In genomic region chr7:46281071-46281470, GRCh38 we compare ENCODE assay signal across 22 cellular contexts.
DNase-seq lines count a peak whose midpoint lies in the region; ATAC-seq and TF ChIP-seq lines count a peak whose summit lies in the region.
"Had no signal": no experiment of that assay in that cellular context is flagged by ENCODE, and none has a peak within 500 bp of the region (broad histone marks: within the 10 kb centered on the region; RNA-seq: fewer than 3 reads in every experiment).

No MANE protein-coding gene starts in this region.

- no peak overlapping the region for H3K14ac ChIP-seq in neuronal stem cell (ENCODE audit: low read length)

- CTCF ChIA-PET in PC-3 (lab: Charles Lee): no interaction called here

- peak overlapping the region; percentile 48 for H3K4me2 ChIP-seq in PC-3 (ENCODE audit: low read length)
- no peak overlapping the region for H3K4me2 ChIP-seq in neuronal stem cell (ENCODE audit: insufficient read depth, low read length, poor library complexity, severe bottlenecking)

- 0 out of 2 replicates have a peak, but pooled peaks have one; percentile 42 for ATAC-seq in PC-3
- ATAC-seq: activated naive CD4-positive, alpha-beta T cell treated with anti-CD3 and anti-CD28 coated beads, Interleukin-2, amount 50 U/mL, for 72 hours; activated T-helper 17 cell treated with anti-CD3 and anti-CD28 coated beads, Interleukin-2, amount 50 U/mL, for 72 hours; naive thymus-derived CD4-positive, alpha-beta T cell; SK-N-SH treated with all-trans-retinoic acid at 6 μM for 48 hours had no signal

- H3K4ac ChIP-seq in neuronal stem cell (ENCODE audit: low read length): no peak overlapping the region

- H2BK15ac ChIP-seq in neuronal stem cell (ENCODE audit: low read length): no peak overlapping the region

- DNase-seq in DMS53 treated with DMSO at 0.1 percent for 48 hours (lab: John Stamatoyannopoulos, UW; ENCODE audit: unreplicated experiment) (peak; percentile 73), PC-3 (peak; percentile 65), esophagus squamous epithelium (lab: John Stamatoyannopoulos, UW) (no peak), neuronal stem cell (ENCODE audit: low spot score) (no peak), NCI-H526 (lab: John Stamatoyannopoulos, UW) (no peak), NCI-H510A treated with DMSO at 0.1 percent for 48 hours (lab: John Stamatoyannopoulos, UW) (no peak)
- no peak for DNase-seq in stimulated activated CD4-positive, alpha-beta T cell treated with anti-CD3 and anti-CD28 coated beads, Interleukin-4, amount 100 ng/mL, for 24 hours
- DNase-seq: activated CD4-positive, alpha-beta T cell treated with anti-CD3 and anti-CD28 coated beads, Interleukin-2, amount 50 U/mL, for 4 hours; activated CD8-positive, alpha-beta memory T cell treated with anti-CD3 and anti-CD28 coated beads, Interleukin-2, amount 50 U/mL, for 4 hours; CD4-positive, alpha-beta T cell; DMS79; effector CD8-positive, alpha-beta T cell; MM.1S; naive thymus-derived CD4-positive, alpha-beta T cell; NCI-H146; NCI-H524 treated with DMSO at 0.1 percent for 48 hours; RPMI8226 had no signal

- H4K8ac ChIP-seq in neuronal stem cell (ENCODE audit: low read depth, low read length): no peak overlapping the region

- H3K79me1 ChIP-seq in neuronal stem cell (ENCODE audit: low read depth, low read length): no peaks in the 10 kb centered on the region

- no peak overlapping the region for H4K91ac ChIP-seq in neuronal stem cell (ENCODE audit: low read depth, low read length, poor library complexity)

- H3K27ac ChIP-seq in PC-3 (ENCODE audit: low read length) (0 out of 2 replicates have a peak overlapping the region, but pooled peaks have one; percentile 12), esophagus squamous epithelium (peak overlapping the region in 3 of 4 donors; percentile 43 to 62 (median 43)), neuronal stem cell (replicated peaks; ENCODE audit: low read length) (peak overlapping the region; percentile 81)
- H3K27ac ChIP-seq: right atrium auricular region, vagina had no signal

- no peak overlapping the region for H3K18ac ChIP-seq in neuronal stem cell (ENCODE audit: low read length)

- intact Hi-C loops in PC-3 (cut with micrococcal nuclease): no loop called here
- intact Hi-C loops in esophagus squamous epithelium (cut with DNase I): no loop called here

- no peaks in the 10 kb centered on the region for H4K20me1 ChIP-seq in PC-3 (ENCODE audit: low read length)

- no peaks in the 10 kb centered on the region for H3K79me2 ChIP-seq in PC-3 (ENCODE audit: low read length)

- no peaks in the 10 kb centered on the region for H3F3A ChIP-seq in PC-3 (ENCODE audit: low read length, unreplicated experiment)

- POLR2A ChIA-PET in PC-3 (lab: Charles Lee; ENCODE audit: unreplicated experiment): no interaction called here

- H2AK5ac ChIP-seq in neuronal stem cell (ENCODE audit: low read depth, low read length): no peak overlapping the region

- no peaks in the 10 kb centered on the region for H3K9me2 ChIP-seq in PC-3 (replicated peaks; ENCODE audit: low read length)

- no peak for TF ChIP-seq POLR2A in esophagus squamous epithelium (IDR thresholded peaks at IDR 0.05)

- H3K23ac ChIP-seq in neuronal stem cell (ENCODE audit: low read depth, low read length, poor library complexity): no peak overlapping the region

- H2AFZ ChIP-seq in PC-3 (ENCODE audit: low read length) (no peak overlapping the region), neuronal stem cell (ENCODE audit: low read length) (no peak overlapping the region)

- no peak overlapping the region for H2BK12ac ChIP-seq in neuronal stem cell (ENCODE audit: low read length)

- H3K27me3 ChIP-seq in PC-3 (ENCODE audit: low read length) (no peaks in the 10 kb centered on the region), esophagus squamous epithelium (no peaks in the 10 kb centered on the region), neuronal stem cell (ENCODE audit: control insufficient read depth in 3 of 3, insufficient read depth in 3 of 3, low read depth in 1 of 3, low read length in 3 of 3) (no peaks in the 10 kb centered on the region)
- H3K27me3 ChIP-seq: right atrium auricular region, vagina had no signal

- no TSS peak for BruUV-seq in PC-3 (replicated peaks; lab: Mats Ljungman, UMichigan)

- H3K9ac ChIP-seq in PC-3 (ENCODE audit: low read length) (no peak overlapping the region), neuronal stem cell (ENCODE audit: low read depth, low read length, poor library complexity) (no peak overlapping the region)

- H3K9me3 ChIP-seq in PC-3 (ENCODE audit: low read length): no peaks in the 10 kb centered on the region
- no peaks in the 10 kb centered on the region for H3K9me3 ChIP-seq in esophagus squamous epithelium
- H3K9me3 ChIP-seq in neuronal stem cell (replicated peaks in 1 of 2; ENCODE audit: control insufficient read depth in 2 of 2, insufficient read depth in 1 of 2, low read depth in 1 of 2, low read length in 2 of 2): peaks cover 2% of the 10 kb centered on the region in 2 donors
- H3K9me3 ChIP-seq: right atrium auricular region, vagina had no signal

- H2BK120ac ChIP-seq in neuronal stem cell (ENCODE audit: low read depth, low read length): no peak overlapping the region

- H3K4me3 ChIP-seq in PC-3 (ENCODE audit: low read length) (no peak overlapping the region), esophagus squamous epithelium (no peak overlapping the region), neuronal stem cell (ENCODE audit: low read length in 2 of 2) (no peak overlapping the region)
- H3K4me3 ChIP-seq: right atrium auricular region, vagina had no signal

- TF ChIP-seq CTCF in PC-3 (conservative IDR thresholded peaks at IDR 0.05; ENCODE audit: low read depth, low read length): no peak
- no peak for TF ChIP-seq CTCF in esophagus squamous epithelium (IDR thresholded peaks at IDR 0.05)

- peaks cover 11% of the 10 kb centered on the region for H3K4me1 ChIP-seq in PC-3 (ENCODE audit: insufficient read depth, low read length)
- peaks cover 0 to 12% (median 0%) of the 10 kb centered on the region in 3 donors for H3K4me1 ChIP-seq in esophagus squamous epithelium
- H3K4me1 ChIP-seq in neuronal stem cell (ENCODE audit: control insufficient read depth in 2 of 2, insufficient read depth in 1 of 2, low read depth in 1 of 2, low read length in 2 of 2): peaks cover 14 to 45% of the 10 kb centered on the region in 2 donors
- H3K4me1 ChIP-seq: right atrium auricular region, vagina had no signal

- 39 to 61% methylated on average over 2 of the region's 2 CpGs for WGBS in esophagus squamous epithelium, 2 donors
- WGBS in neuronal stem cell (ENCODE audit: extremely low coverage in 2 of 2, insufficient read length in 2 of 2, insufficient replicate concordance in 1 of 2), 2 donors: no CpG with 5 or more reads among the region's 2 CpGs

- no peaks in the 10 kb centered on the region for H3K36me3 ChIP-seq in PC-3 (ENCODE audit: low read depth, low read length)
- no peaks in the 10 kb centered on the region for H3K36me3 ChIP-seq in esophagus squamous epithelium
- H3K36me3 ChIP-seq in neuronal stem cell (replicated peaks in 1 of 2; ENCODE audit: control insufficient read depth in 2 of 2, insufficient read depth in 2 of 2, low read length in 2 of 2): no peaks in the 10 kb centered on the region
- H3K36me3 ChIP-seq: right atrium auricular region, vagina had no signal

- no peak overlapping the region for H2BK5ac ChIP-seq in neuronal stem cell (ENCODE audit: low read length)

Comparison
In these comparisons a context has a peak if more than half of its experiments do, and no peak if none do; other contexts are left out.
1. DNase-seq: peak in DMS53 treated with DMSO at 0.1 percent for 48 hours (single experiment) and PC-3 (single experiment); none in esophagus squamous epithelium (single experiment), neuronal stem cell (single experiment), NCI-H526 (0 of 2), NCI-H510A treated with DMSO at 0.1 percent for 48 hours (single experiment) and stimulated activated CD4-positive, alpha-beta T cell treated with anti-CD3 and anti-CD28 coated beads, Interleukin-4, amount 100 ng/mL, for 24 hours (single experiment).
2. H3K27ac ChIP-seq: peak in every context shown above with its lines; median percentile 81 in neuronal stem cell; 43 in esophagus squamous epithelium; 12 in PC-3.